1 cellular context compared by ENCODE assay signal in genomic region chr19:10079031-10079453, GRCh38.
TF ChIP-seq lines count a peak whose summit lies in the region.

No MANE protein-coding gene starts in this region.

TF ChIP-seq in K562, 482 proteins besides CTCF, POLR2A, EP300 and RAD21:
- TF ChIP-seq LARP7 (IDR thresholded peaks at IDR 0.05) (no peak), ARHGAP35 (IDR thresholded peaks at IDR 0.05; ENCODE audit: partially characterized antibody) (no peak), NFE2L1 (tag; IDR thresholded peaks at IDR 0.05; ENCODE audit: borderline replicate concordance, low read depth) (no peak), NRF1 (conservative IDR thresholded peaks at IDR 0.05 in 1 of 2, IDR thresholded peaks at IDR 0.05 in 1 of 2) (no peak), ZEB2 (IDR thresholded peaks at IDR 0.05) (no peak), FOXK1 (CRISPR knock-in tag; IDR thresholded peaks at IDR 0.05; ENCODE audit: borderline replicate concordance) (no peak), ETV6 (IDR thresholded peaks at IDR 0.05; ENCODE audit: borderline replicate concordance in 1 of 2, low read depth in 2 of 2, low read length in 1 of 2) (no peak), ETV6 (CRISPR knock-in tag; IDR thresholded peaks at IDR 0.05; ENCODE audit: borderline replicate concordance) (no peak), U2AF1 (optimal IDR thresholded peaks at IDR 0.05; ENCODE audit: low read depth, low read length) (no peak), ATF2 (CRISPR knock-in tag; IDR thresholded peaks at IDR 0.05) (no peak), ZNF507 (tag; conservative IDR thresholded peaks at IDR 0.05) (no peak), MEIS2 (IDR thresholded peaks at IDR 0.05; ENCODE audit: partially characterized antibody) (peak; percentile 45), RHOXF2B (CRISPR knock-in tag; conservative IDR thresholded peaks at IDR 0.05) (no peak), HLTF (IDR thresholded peaks at IDR 0.05) (no peak), E2F4 (CRISPR knock-in tag; IDR thresholded peaks at IDR 0.05; ENCODE audit: low read depth) (no peak), ZFX (CRISPR knock-in tag; IDR thresholded peaks at IDR 0.05) (no peak), ESRRB (CRISPR knock-in tag; IDR thresholded peaks at IDR 0.05; ENCODE audit: borderline replicate concordance) (no peak), CHD1 (IDR thresholded peaks at IDR 0.05; ENCODE audit: low read length) (no peak), ZNF592 (IDR thresholded peaks at IDR 0.05) (no peak), ZNF780A (CRISPR knock-in tag; IDR thresholded peaks at IDR 0.05) (no peak), RBFOX2 (IDR thresholded peaks at IDR 0.05; ENCODE audit: low read depth, low read length) (no peak), EGR1 (conservative IDR thresholded peaks at IDR 0.05) (peak; percentile 55; the same call in 1 of the 2 replicates), KLF13 (tag; IDR thresholded peaks at IDR 0.05; ENCODE audit: borderline replicate concordance, low read depth) (0 out of 2 replicates have a peak, but pooled peaks have one; percentile 21), BMI1 (IDR thresholded peaks at IDR 0.05; ENCODE audit: low read length) (no peak), E2F5 (CRISPR knock-in tag; IDR thresholded peaks at IDR 0.05) (no peak), LCOR (CRISPR knock-in tag; IDR thresholded peaks at IDR 0.05) (no peak), MED1 (CRISPR knock-in tag; IDR thresholded peaks at IDR 0.05; ENCODE audit: borderline replicate concordance) (no peak)
TF ChIP-seq in K562: peak in this region for 3.
